In the genomic region with DNA sequence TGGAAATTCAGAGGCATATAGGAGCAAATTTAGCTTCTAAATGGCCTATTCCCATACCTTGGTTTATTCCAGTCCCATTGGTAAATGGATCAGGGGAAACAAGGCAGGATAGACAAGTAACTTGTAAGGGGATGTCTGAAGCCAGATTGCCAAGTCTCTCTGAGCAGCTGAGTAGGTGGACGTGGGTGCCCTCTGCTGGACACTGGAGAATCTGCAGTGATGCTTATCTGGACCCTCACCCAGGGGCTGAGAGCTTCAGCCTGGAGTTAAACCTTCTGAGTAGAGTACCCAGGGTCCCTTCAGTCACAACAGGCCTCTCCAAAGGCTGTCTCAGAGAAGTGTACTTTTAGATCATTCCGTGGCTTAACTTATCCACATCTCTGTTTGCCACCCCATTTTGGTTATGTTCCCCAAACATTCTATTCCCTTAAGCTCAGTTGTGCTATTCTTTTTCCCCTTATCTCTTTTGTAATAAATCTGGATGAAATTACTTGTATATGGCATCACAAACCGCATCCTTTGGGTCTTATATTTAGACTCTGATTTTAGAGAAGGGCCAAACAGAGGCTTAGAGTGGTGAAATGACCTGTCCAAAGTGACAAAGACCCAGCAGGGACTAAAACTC, we compare ENCODE assay signal across 8 cellular contexts.
DNase-seq lines count a peak whose midpoint lies in the region; ATAC-seq and TF ChIP-seq lines count a peak whose summit lies in the region.

No MANE protein-coding gene starts in this region.

- H4K20me1 ChIP-seq in DND-41 (ENCODE audit: insufficient read depth, low read length) = no peaks in the 10 kb centered on the region

- no peak overlapping the region for H3K4me3 ChIP-seq in DND-41 (ENCODE audit: low read depth in 1 of 2, low read length in 2 of 2)
- no peak overlapping the region for H3K4me3 ChIP-seq in cardiac muscle cell

- H3K4me2 ChIP-seq in DND-41 (ENCODE audit: insufficient read depth, low read length) = no peak overlapping the region

- H3K36me3 ChIP-seq in DND-41 (ENCODE audit: insufficient read depth, low read length) (no peaks in the 10 kb centered on the region), cardiac muscle cell (no peaks in the 10 kb centered on the region)

- no peaks in the 10 kb centered on the region for H3K4me1 ChIP-seq in DND-41 (ENCODE audit: insufficient read depth, low read length)
- H3K4me1 ChIP-seq in cardiac muscle cell (ENCODE audit: low read depth) = peaks cover 3% of the 10 kb centered on the region

- H3K36me3 Mint-ChIP-seq in activated naive CD4-positive, alpha-beta T cell treated with anti-CD3 and anti-CD28 coated beads, Interleukin-2, amount 50 U/mL, for 72 hours = no peaks in the 10 kb centered on the region

- no peaks in the 10 kb centered on the region for H3K9me3 Mint-ChIP-seq in activated naive CD4-positive, alpha-beta T cell treated with anti-CD3 and anti-CD28 coated beads, Interleukin-2, amount 50 U/mL, for 72 hours

- H3K9ac ChIP-seq in DND-41 (ENCODE audit: low read depth, low read length) = no peak overlapping the region

- DNase-seq in DND-41 = peak; percentile 61
- DNase-seq in KG1 (lab: John Stamatoyannopoulos, UW) = peak; percentile 5
- DNase-seq in activated naive CD4-positive, alpha-beta T cell treated with anti-CD3 and anti-CD28 coated beads, Interleukin-2, amount 50 U/mL, for 72 hours (ENCODE audit: low spot score in 2 of 2) = peak; percentile 57 to 61
- DNase-seq in cardiac muscle cell (ENCODE audit: low read depth in 1 of 2, low spot score in 1 of 2) = peak; percentile 77 to 81
- DNase-seq in renal cortical epithelial cell (ENCODE audit: low read depth) = peak; percentile 42

- H2AFZ ChIP-seq in DND-41 (ENCODE audit: low read depth, low read length) = no peak overlapping the region

- peak; percentile 92 for TF ChIP-seq CTCF in DND-41 (IDR thresholded peaks at IDR 0.05; ENCODE audit: borderline replicate concordance, extremely low read depth, low read length, poor library complexity, severe bottlenecking)
- peak; percentile 97 for TF ChIP-seq CTCF in cardiac muscle cell (IDR thresholded peaks at IDR 0.05; ENCODE audit: low read depth, low read length)

- peaks cover 11% of the 10 kb centered on the region for H3K27me3 ChIP-seq in DND-41 (ENCODE audit: insufficient read depth, low read length, poor library complexity)
- H3K27me3 ChIP-seq in cardiac muscle cell = peaks cover 4% of the 10 kb centered on the region

- ATAC-seq in DND-41 (ENCODE audit: insufficient read depth, low read depth) (peak; percentile 86), GM21528 (IDR thresholded peaks at IDR 0.05; ENCODE audit: low FRiP score, unreplicated experiment) (peak; percentile 84), SK-N-SH treated with all-trans-retinoic acid at 6 μM for 48 hours (peak; percentile 96), GM18519 (IDR thresholded peaks at IDR 0.05; ENCODE audit: low FRiP score, unreplicated experiment) (no peak)
- peak; percentile 54 to 72 for ATAC-seq in activated naive CD4-positive, alpha-beta T cell treated with anti-CD3 and anti-CD28 coated beads, Interleukin-2, amount 50 U/mL, for 72 hours

- no peak overlapping the region for H3K27ac Mint-ChIP-seq in activated naive CD4-positive, alpha-beta T cell treated with anti-CD3 and anti-CD28 coated beads, Interleukin-2, amount 50 U/mL, for 72 hours

- no peaks in the 10 kb centered on the region for H3K79me2 ChIP-seq in DND-41 (ENCODE audit: insufficient read depth, low read length)

- H3K9me3 ChIP-seq in DND-41 (ENCODE audit: insufficient read depth, low read length, severe bottlenecking) (no peaks in the 10 kb centered on the region), cardiac muscle cell (ENCODE audit: low read depth) (no peaks in the 10 kb centered on the region)

- H3K27ac ChIP-seq in DND-41 (ENCODE audit: low read length) = no peak overlapping the region
- H3K27ac ChIP-seq in cardiac muscle cell = no peak overlapping the region

TF ChIP-seq in SK-N-SH treated with all-trans-retinoic acid at 6 μM for 48 hours, 23 proteins besides CTCF, POLR2A, EP300 and RAD21:
- TF ChIP-seq ZNF70 (CRISPR knock-in tag; IDR thresholded peaks at IDR 0.05) = no peak

Comparison
In these comparisons a context has a peak if more than half of its experiments do, and no peak if none do; other contexts are left out.
1. DNase-seq: peak in every context shown above with its lines; median percentile 79 in cardiac muscle cell; 61 in DND-41; 59 in activated naive CD4-positive, alpha-beta T cell treated with anti-CD3 and anti-CD28 coated beads, Interleukin-2, amount 50 U/mL, for 72 hours; 42 in renal cortical epithelial cell; 5 in KG1.